18 cellular contexts compared by ENCODE assay signal in genomic region chr1:8891405-8891804, GRCh38. TPM values are rescaled to one million over a fixed set of nuclear protein-coding genes. Genes with fewer than 3 reads are reported as not detected.
"Had no signal": no experiment of that assay in that cellular context is flagged by ENCODE, and none has a peak within 500 bp of the region (broad histone marks: within the 10 kb centered on the region; RNA-seq: fewer than 3 reads in every experiment).

No MANE protein-coding gene starts in this region.

- DNase-seq: activated CD4-positive, alpha-beta T cell treated with anti-CD3 and anti-CD28 coated beads for 1 hour; activated CD4-positive, alpha-beta T cell treated with anti-CD3 and anti-CD28 coated beads, Interleukin-2, amount 50 U/mL, for 48 hours; activated CD8-positive, alpha-beta memory T cell treated with anti-CD3 and anti-CD28 coated beads, Interleukin-2, amount 10 ng/mL, durations not matched to agents 7 days and 5 days; activated naive CD4-positive, alpha-beta T cell treated with anti-CD3 and anti-CD28 coated beads, Interleukin-2, amount 50 U/mL, for 16 hours; activated T-cell treated with anti-CD3 and anti-CD28 coated beads, Interleukin-2, amount 50 U/mL, for 1 hour; erythroblast; hippocampal formation; kidney; left ventricle myocardium inferior; nephron progenitor cell; pancreas; T-helper 1 cell; T1000 had no signal

- H3K36me3 Mint-ChIP-seq: memory B cell; stimulated activated effector memory CD8-positive, alpha-beta T cell treated with anti-CD3 and anti-CD28 coated beads, Interleukin-12 subunit alpha, Interleukin-12 subunit beta, amount 100 ng/mL, for 72 hours had no signal

- H3K4me3 Mint-ChIP-seq: activated CD8-positive, alpha-beta memory T cell treated with anti-CD3 and anti-CD28 coated beads, Interleukin-2, amount 10 ng/mL, durations not matched to agents 7 days and 5 days; memory B cell; nephron progenitor cell; stimulated activated effector memory CD8-positive, alpha-beta T cell treated with anti-CD3 and anti-CD28 coated beads, Interleukin-12 subunit alpha, Interleukin-12 subunit beta, amount 100 ng/mL, for 72 hours had no signal

- ATAC-seq: activated CD8-positive, alpha-beta memory T cell treated with anti-CD3 and anti-CD28 coated beads, Interleukin-2, amount 10 ng/mL, durations not matched to agents 7 days and 5 days; pancreas; stimulated activated effector memory CD8-positive, alpha-beta T cell treated with anti-CD3 and anti-CD28 coated beads, Interleukin-12 subunit alpha, Interleukin-12 subunit beta, amount 100 ng/mL, for 72 hours had no signal

- H3K27ac Mint-ChIP-seq: activated CD8-positive, alpha-beta memory T cell treated with anti-CD3 and anti-CD28 coated beads, Interleukin-2, amount 10 ng/mL, durations not matched to agents 7 days and 5 days; memory B cell; nephron progenitor cell; stimulated activated effector memory CD8-positive, alpha-beta T cell treated with anti-CD3 and anti-CD28 coated beads, Interleukin-12 subunit alpha, Interleukin-12 subunit beta, amount 100 ng/mL, for 72 hours had no signal

- H3K4me3 ChIP-seq: left ventricle myocardium inferior, pancreas had no signal

- H3K4me1 Mint-ChIP-seq: memory B cell; stimulated activated effector memory CD8-positive, alpha-beta T cell treated with anti-CD3 and anti-CD28 coated beads, Interleukin-12 subunit alpha, Interleukin-12 subunit beta, amount 100 ng/mL, for 72 hours had no signal

- H3K27me3 Mint-ChIP-seq: activated CD8-positive, alpha-beta memory T cell treated with anti-CD3 and anti-CD28 coated beads, Interleukin-2, amount 10 ng/mL, durations not matched to agents 7 days and 5 days; memory B cell had no signal

- H3K9me3 Mint-ChIP-seq: memory B cell; nephron progenitor cell; stimulated activated effector memory CD8-positive, alpha-beta T cell treated with anti-CD3 and anti-CD28 coated beads, Interleukin-12 subunit alpha, Interleukin-12 subunit beta, amount 100 ng/mL, for 72 hours had no signal

- H3K36me3 ChIP-seq: left ventricle myocardium inferior, pancreas had no signal

- H3K27me3 ChIP-seq: pancreas had no signal

- H3K9me3 ChIP-seq: left ventricle myocardium inferior, pancreas had no signal

RNA-seq across cellular contexts. Expression of gene CA6, which starts 54.3 kb away (rescaled TPM):
- total RNA-seq: astrocyte, glomerular endothelial cell, kidney, left ventricle myocardium inferior, pancreas, renal cortical epithelial cell had no signal
- polyA plus RNA-seq: pancreas had no signal
